22 cellular contexts compared by ENCODE assay signal in the genomic region with DNA sequence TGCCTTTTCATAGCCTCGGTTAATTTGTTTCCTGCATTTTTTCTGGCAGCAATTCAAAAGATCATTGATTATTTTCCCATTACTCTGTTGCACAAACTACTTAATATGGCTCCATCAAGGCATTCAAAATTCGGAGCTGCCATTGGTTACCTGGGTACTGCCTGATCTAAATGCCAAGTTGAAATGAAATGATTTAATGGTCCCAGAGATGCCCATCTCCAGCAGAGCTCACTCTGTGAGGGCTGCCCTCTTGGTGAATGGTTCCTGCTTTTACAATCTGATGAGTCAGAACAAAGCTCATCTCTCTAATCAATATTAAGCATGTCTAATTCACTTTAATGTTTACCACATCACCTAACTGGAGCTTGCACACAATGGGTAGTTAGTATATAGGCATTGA.
"Had no signal": no experiment of that assay in that cellular context is flagged by ENCODE, and none has a peak within 500 bp of the region (broad histone marks: within the 10 kb centered on the region; RNA-seq: fewer than 3 reads in every experiment).

No MANE protein-coding gene starts in this region.

- H3K4me3 Mint-ChIP-seq: dendritic cell treated with granulocyte-macrophage colony-stimulating factor and Interleukin-4, amounts not matched to agents 40 ng/mL and 50 ng/mL, for 4 days; memory B cell; mesothelial cell of epicardium; natural killer cell; neural crest cell had no signal

- H3K4me2 ChIP-seq: hepatocyte had no signal

- H3K27ac Mint-ChIP-seq: dendritic cell treated with granulocyte-macrophage colony-stimulating factor and Interleukin-4, amounts not matched to agents 40 ng/mL and 50 ng/mL, for 4 days; memory B cell; mesothelial cell of epicardium; natural killer cell had no signal

- ATAC-seq: gastroesophageal sphincter, left cardiac atrium, lower lobe of right lung, natural killer cell, right cardiac atrium had no signal

- H3K79me2 ChIP-seq: hepatocyte had no signal

- DNase-seq: esophagus squamous epithelium; foreskin fibroblast; kidney; left cardiac atrium; left ventricle myocardium inferior; lower lobe of right lung; natural killer cell; ovary; right cardiac atrium; small intestine; stimulated activated CD4-positive, alpha-beta T cell treated with anti-CD3 and anti-CD28 coated beads, Interleukin-12 subunit alpha, Interleukin-12 subunit beta, amount 100 ng/mL, for 4 hours; stimulated activated naive CD4-positive, alpha-beta T cell; stomach; substantia nigra; trophoblast cell had no signal

- H3K27me3 ChIP-seq: esophagus squamous epithelium, gastroesophageal sphincter, hepatocyte, ovary, stomach had no signal

- H3K4me1 ChIP-seq: esophagus squamous epithelium, gastroesophageal sphincter, left ventricle myocardium inferior, lower lobe of right lung, stomach had no signal

- H3K36me3 Mint-ChIP-seq: memory B cell, mesothelial cell of epicardium had no signal

- H3K27me3 Mint-ChIP-seq: dendritic cell treated with granulocyte-macrophage colony-stimulating factor and Interleukin-4, amounts not matched to agents 40 ng/mL and 50 ng/mL, for 4 days; memory B cell had no signal

- H2AFZ ChIP-seq: hepatocyte had no signal

- H3K36me3 ChIP-seq: esophagus squamous epithelium, gastroesophageal sphincter, left ventricle myocardium inferior, lower lobe of right lung, ovary, stomach, thoracic aorta had no signal

- H3K4me3 ChIP-seq: esophagus squamous epithelium, gastroesophageal sphincter, hepatocyte, left ventricle myocardium inferior, lower lobe of right lung, ovary, stomach, thoracic aorta had no signal

- H3K4me1 Mint-ChIP-seq: memory B cell, natural killer cell, neural crest cell had no signal

- H3K27ac ChIP-seq: esophagus squamous epithelium, gastroesophageal sphincter, hepatocyte, left ventricle myocardium inferior, lower lobe of right lung, ovary, stomach, thoracic aorta had no signal
